17 cellular contexts compared by ENCODE assay signal in genomic region chr4:138602664-138603063, GRCh38.
"Had no signal": no experiment of that assay in that cellular context is flagged by ENCODE, and none has a peak within 500 bp of the region (broad histone marks: within the 10 kb centered on the region; RNA-seq: fewer than 3 reads in every experiment).

No MANE protein-coding gene starts in this region.

- DNase-seq: activated CD4-positive, alpha-beta T cell treated with anti-CD3 and anti-CD28 coated beads for 48 hours; activated CD8-positive, alpha-beta T cell treated with anti-CD3 and anti-CD28 coated beads for 36 hours; activated effector memory CD4-positive, alpha-beta T cell treated with Interleukin-2 at 50 U/mL for 16 hours; activated T-cell treated with anti-CD3 and anti-CD28 coated beads, Interleukin-2, amount 50 U/mL, for 4 hours; adrenal gland; brain microvascular endothelial cell; effector CD8-positive, alpha-beta T cell; esophagus squamous epithelium; heart left ventricle; immature natural killer cell; left colon; lower lobe of right lung; midbrain; right lobe of liver; stimulated activated naive CD8-positive, alpha-beta T cell treated with anti-CD3 and anti-CD28 coated beads, Interleukin-15, Interleukin-2, amounts not matched to agents 100 U/mL and 50 U/mL, for 24 hours; trophoblast cell had no signal

- ATAC-seq: activated CD8-positive, alpha-beta T cell treated with anti-CD3 and anti-CD28 coated beads for 36 hours; activated T-cell treated with anti-CD3 and anti-CD28 coated beads, Interleukin-2, amount 50 U/mL, for 4 hours; heart left ventricle; left colon; lower lobe of right lung; right lobe of liver; stimulated activated naive CD8-positive, alpha-beta T cell treated with anti-CD3 and anti-CD28 coated beads, Interleukin-15, Interleukin-2, amounts not matched to agents 100 U/mL and 50 U/mL, for 24 hours had no signal

- H3K9me3 ChIP-seq: adrenal gland, esophagus squamous epithelium, lower lobe of right lung, prostate gland, right lobe of liver had no signal

- H3K36me3 ChIP-seq: adrenal gland, brain microvascular endothelial cell, esophagus squamous epithelium, heart left ventricle, lower lobe of right lung, prostate gland, right lobe of liver had no signal

- H3K27me3 ChIP-seq: adrenal gland, brain microvascular endothelial cell, esophagus squamous epithelium, heart left ventricle, right lobe of liver had no signal

- H3K4me1 ChIP-seq: adrenal gland, esophagus squamous epithelium, lower lobe of right lung, prostate gland, right lobe of liver had no signal

- H3K27ac ChIP-seq: adrenal gland, brain microvascular endothelial cell, esophagus squamous epithelium, heart left ventricle, lower lobe of right lung, prostate gland, right lobe of liver had no signal

- H3K4me3 ChIP-seq: adrenal gland, esophagus squamous epithelium, heart left ventricle, lower lobe of right lung, prostate gland, right lobe of liver had no signal
